In genomic region chr3:184560531-184560930, GRCh38 we compare ENCODE assay signal across 8 cellular contexts. TPM values are rescaled to one million over a fixed set of nuclear protein-coding genes. Genes with fewer than 3 reads are reported as not detected.
A peak's percentile ranks its signal among the peaks of the same experiment; 100 is the strongest.
DNase-seq lines count a peak whose midpoint lies in the region; ATAC-seq and TF ChIP-seq lines count a peak whose summit lies in the region.

No MANE protein-coding gene starts in this region.

- peaks cover 51% of the 10 kb centered on the region for H3K27me3 ChIP-seq in left ventricle myocardium inferior (ENCODE audit: low read depth)
- H3K27me3 ChIP-seq in right atrium auricular region = no peaks in the 10 kb centered on the region
- peaks cover 0 to 9% of the 10 kb centered on the region in 2 donors for H3K27me3 ChIP-seq in naive thymus-derived CD4-positive, alpha-beta T cell (ENCODE audit: control insufficient read depth in 2 of 2, insufficient read depth in 2 of 2, low read length in 2 of 2)
- H3K27me3 ChIP-seq in aorta (ENCODE audit: control insufficient read depth in 1 of 2, insufficient read depth in 2 of 2, low read length in 1 of 2) = no peaks in the 10 kb centered on the region
- peaks cover 20% of the 10 kb centered on the region for H3K27me3 ChIP-seq in foreskin keratinocyte

- H3K9me3 Mint-ChIP-seq in brain = no peaks in the 10 kb centered on the region
- H3K9me3 Mint-ChIP-seq in naive thymus-derived CD4-positive, alpha-beta T cell = no peaks in the 10 kb centered on the region

- intact Hi-C loops in left ventricle myocardium inferior (cut with micrococcal nuclease) = no loop called here
- intact Hi-C loops in naive thymus-derived CD4-positive, alpha-beta T cell (cut with micrococcal nuclease) = no loop called here
- intact Hi-C loops in aorta (cut with DNase I) = no loop called here

- H3K4me1 Mint-ChIP-seq in brain = peaks cover 39% of the 10 kb centered on the region
- peaks cover 22 to 64% (median 48%) of the 10 kb centered on the region in 7 donors for H3K4me1 Mint-ChIP-seq in naive thymus-derived CD4-positive, alpha-beta T cell

- H3K4me1 ChIP-seq in left ventricle myocardium inferior (peaks cover 37% of the 10 kb centered on the region), right atrium auricular region (peaks cover 0 to 34% of the 10 kb centered on the region in 2 donors), aorta (ENCODE audit: control insufficient read depth in 1 of 2, insufficient read depth in 2 of 2, low read length in 2 of 2) (no peaks in the 10 kb centered on the region), foreskin keratinocyte (peaks cover 9% of the 10 kb centered on the region)
- H3K4me1 ChIP-seq in naive thymus-derived CD4-positive, alpha-beta T cell (ENCODE audit: control insufficient read depth in 2 of 2, insufficient read depth in 2 of 2, low read length in 2 of 2) = peaks cover 14 to 51% of the 10 kb centered on the region in 2 donors

- peaks cover 60% of the 10 kb centered on the region for H3K27me3 Mint-ChIP-seq in brain
- H3K27me3 Mint-ChIP-seq in naive thymus-derived CD4-positive, alpha-beta T cell = peaks cover 16 to 75% (median 40%) of the 10 kb centered on the region in 5 donors

- H3K36me3 ChIP-seq in left ventricle myocardium inferior (no peaks in the 10 kb centered on the region), right atrium auricular region (no peaks in the 10 kb centered on the region), aorta (ENCODE audit: control insufficient read depth in 1 of 2, insufficient read depth in 2 of 2, low read length in 1 of 2) (no peaks in the 10 kb centered on the region)
- no peaks in the 10 kb centered on the region for H3K36me3 ChIP-seq in naive thymus-derived CD4-positive, alpha-beta T cell (ENCODE audit: control insufficient read depth in 2 of 3, insufficient read depth in 3 of 3, low read length in 3 of 3)

- ATAC-seq in naive thymus-derived CD4-positive, alpha-beta T cell = no peak
- ATAC-seq in aorta (ENCODE audit: low FRiP score) (no peak), foreskin keratinocyte (no peak)

- H3K9me3 ChIP-seq in left ventricle myocardium inferior (replicated peaks) = no peaks in the 10 kb centered on the region
- H3K9me3 ChIP-seq in right atrium auricular region = no peaks in the 10 kb centered on the region
- H3K9me3 ChIP-seq in naive thymus-derived CD4-positive, alpha-beta T cell (ENCODE audit: control insufficient read depth in 2 of 3, low read length in 3 of 3) = no peaks in the 10 kb centered on the region
- no peaks in the 10 kb centered on the region for H3K9me3 ChIP-seq in aorta (ENCODE audit: control insufficient read depth, low read length)

- peak overlapping the region; percentile 67 to 86 (median 82) for H3K4me3 Mint-ChIP-seq in brain
- peak overlapping the region; percentile 66 to 87 (median 81) for H3K4me3 Mint-ChIP-seq in naive thymus-derived CD4-positive, alpha-beta T cell

- POLR2A ChIA-PET in naive thymus-derived CD4-positive, alpha-beta T cell (lab: Charles Lee) = interaction anchor here (0.6 to 1.6 kb wide), 6 partner anchors 9 to 253 kb away, joined by 3 to 4 read pairs (median 4); partner anchors contain the start of gene MAGEF1

- no peak for DNase-seq in left ventricle myocardium inferior
- no peak for DNase-seq in right atrium auricular region (ENCODE audit: low spot score)
- DNase-seq in naive thymus-derived CD4-positive, alpha-beta T cell = no peak
- peak; percentile 24 to 50 for DNase-seq in aorta
- no peak for DNase-seq in foreskin keratinocyte
- no peak for DNase-seq in Kasumi-1 (lab: John Stamatoyannopoulos, UW)
- no peak for DNase-seq in retina

- peak overlapping the region; percentile 39 to 77 (median 51) for H3K27ac Mint-ChIP-seq in brain
- H3K27ac Mint-ChIP-seq in naive thymus-derived CD4-positive, alpha-beta T cell = peak overlapping the region; percentile 6 to 84 (median 66)

- 65 to 84% methylated on average over 3 of the region's 3 CpGs for WGBS in aorta, 2 donors

- CTCF ChIA-PET in naive thymus-derived CD4-positive, alpha-beta T cell (lab: Charles Lee) = interaction anchor here (0.7 to 2.8 kb wide), 19 partner anchors 15 to 616 kb away, joined by 3 to 24 read pairs (median 4); no protein-coding TSS in a partner anchor

- H3K36me3 Mint-ChIP-seq in brain = no peaks in the 10 kb centered on the region
- no peaks in the 10 kb centered on the region for H3K36me3 Mint-ChIP-seq in naive thymus-derived CD4-positive, alpha-beta T cell

- H3K4me3 ChIP-seq in left ventricle myocardium inferior (peak overlapping the region; percentile 81), right atrium auricular region (peak overlapping the region in 1 of 2 donors; percentile 73), aorta (ENCODE audit: low read length in 2 of 2) (no peak overlapping the region)
- no peak overlapping the region for H3K4me3 ChIP-seq in naive thymus-derived CD4-positive, alpha-beta T cell (ENCODE audit: low read length)

- TF ChIP-seq CTCF in left ventricle myocardium inferior (IDR thresholded peaks at IDR 0.05; ENCODE audit: borderline replicate concordance) (no peak), right atrium auricular region (IDR thresholded peaks at IDR 0.05) (no peak), brain (conservative IDR thresholded peaks at IDR 0.05) (no peak), foreskin keratinocyte (conservative IDR thresholded peaks at IDR 0.05) (no peak)

- no peak overlapping the region for H3K27ac ChIP-seq in left ventricle myocardium inferior (replicated peaks)
- H3K27ac ChIP-seq in right atrium auricular region = no peak overlapping the region
- H3K27ac ChIP-seq in naive thymus-derived CD4-positive, alpha-beta T cell (ENCODE audit: low read depth, low read length) = no peak overlapping the region
- no peak overlapping the region for H3K27ac ChIP-seq in aorta (ENCODE audit: low read depth in 1 of 2, low read length in 2 of 2)
- H3K27ac ChIP-seq in foreskin keratinocyte = no peak overlapping the region

RNA-seq across cellular contexts. Expression of gene EPHB3, which starts 1.1 kb away (rescaled TPM):
- total RNA-seq in left ventricle myocardium inferior (5.0 TPM), right atrium auricular region (1 to 10 TPM; 2.1 to 5.1 TPM), aorta (1 to 10 TPM; 2.8 to 9.0 TPM), foreskin keratinocyte (5.2 and 10.8 TPM in 2 replicates)
- polyA plus RNA-seq in brain (ENCODE audit: insufficient read depth, low read depth, low replicate concordance) (17.0 TPM), aorta (1 to 10 TPM in 1 of 2 donors, under 1 TPM in 1; 0.50 to 3.9 TPM), foreskin keratinocyte (4.3 and 6.5 TPM in 2 replicates)
- total RNA-seq in naive thymus-derived CD4-positive, alpha-beta T cell = under 1 TPM; 0.07 to 0.49 (median 0.32) TPM
- under 1 TPM; 0.04 to 0.35 TPM for polyA plus RNA-seq in naive thymus-derived CD4-positive, alpha-beta T cell

Comparison
In these comparisons a context has a peak if more than half of its experiments do, and no peak if none do; other contexts are left out.
1. DNase-seq: peak in aorta (2 of 2); none in left ventricle myocardium inferior (single experiment), right atrium auricular region (single experiment), naive thymus-derived CD4-positive, alpha-beta T cell (0 of 9), foreskin keratinocyte (0 of 2), Kasumi-1 (0 of 2) and retina (single experiment).